ENCODE assay signal across 8 cellular contexts in genomic region chr6:143450453-143451362, GRCh38. TPM values are rescaled to one million over a fixed set of nuclear protein-coding genes. Genes with fewer than 3 reads are reported as not detected.
DNase-seq lines count a peak whose midpoint lies in the region; ATAC-seq, FAIRE-seq and TF ChIP-seq lines count a peak whose summit lies in the region.

Gene ADAT2 (minus strand): TSS chr6:143450695. CDS start chr6:143450658, 37 bp downstream.
Gene PEX3 (plus strand): TSS chr6:143450805. CDS start chr6:143451043, 238 bp downstream.

- peak within 1 kb of the TSS; percentile 92 for H2AFZ ChIP-seq in keratinocyte (ENCODE audit: control insufficient read depth, low read length)

- DNase-seq in Ammon's horn (ENCODE audit: low spot score) (peak; percentile 94), NCI-H460 (ENCODE audit: extremely low read depth, low read depth) (peak; percentile 82), cerebellar nuclear complex (lab: John Stamatoyannopoulos, UW) (peak; percentile 10 to 48), keratinocyte (ENCODE audit: low read depth, low spot score) (peak; percentile 44)
- peak; percentile 89 for DNase-seq in activated CD4-positive, CD25-positive, alpha-beta regulatory T cell treated with anti-CD3 and anti-CD28 coated beads, Interleukin-2, amount 50 U/mL, for 72 hours
- DNase-seq in stimulated activated CD4-positive, alpha-beta T cell treated with anti-CD3 and anti-CD28 coated beads, Interleukin-12 subunit alpha, Interleukin-12 subunit beta, amount 100 ng/mL, for 48 hours (ENCODE audit: low read depth in 2 of 3, low spot score in 1 of 3) = peak; percentile 90 to 94 (median 92)

- no peaks in the 10 kb centered on the region for H4K20me1 ChIP-seq in keratinocyte (ENCODE audit: control insufficient read depth, extremely low read depth, insufficient read depth, low read length)

- H3K9ac ChIP-seq in keratinocyte (ENCODE audit: control insufficient read depth, extremely low read depth, insufficient read depth, low read length) = peak within 1 kb of the TSS; percentile 92

- H3K79me2 ChIP-seq in keratinocyte (ENCODE audit: control insufficient read depth, insufficient read depth, low read length) = peaks cover 53% of the 10 kb centered on the region

- H3K9me1 ChIP-seq in keratinocyte (ENCODE audit: control insufficient read depth, extremely low read depth, insufficient read depth, low read length) = no peaks in the 10 kb centered on the region

- TF ChIP-seq POLR2A in GM19193 (IDR thresholded peaks at IDR 0.05; ENCODE audit: extremely low read depth, insufficient read depth, insufficient read length) = peak; percentile 85

- H3K27ac ChIP-seq in keratinocyte (ENCODE audit: control insufficient read depth, insufficient read depth, low read length) = peak within 1 kb of the TSS; percentile 89

- FAIRE-seq in keratinocyte (lab: Jason Lieb, UNC) = peak; percentile 84

- peak within 1 kb of the TSS; percentile 86 for H3K4me2 ChIP-seq in keratinocyte (ENCODE audit: control insufficient read depth, extremely low read depth, insufficient read depth, low read depth, low read length)

- H3K27me3 ChIP-seq in keratinocyte (ENCODE audit: control insufficient read depth, extremely low read depth, insufficient read depth, low read length) = no peaks in the 10 kb centered on the region

- dilution Hi-C loops in keratinocyte (cut with MboI; ENCODE audit: extremely low pct_ligation_motif_present, low sequenced_read_pairs) = no loop called here

- ATAC-seq in HG03432 (IDR thresholded peaks at IDR 0.05; ENCODE audit: unreplicated experiment) = peak; percentile 99

- H3K9me3 ChIP-seq in keratinocyte (ENCODE audit: control insufficient read depth, low read depth, low read length) = no peaks in the 10 kb centered on the region

- peak within 1 kb of the TSS; percentile 81 to 96 (median 88) for H3K4me3 ChIP-seq in keratinocyte (ENCODE audit: control insufficient read depth in 2 of 3, extremely low read depth in 1 of 3, insufficient read depth in 2 of 3, low read depth in 1 of 3, low read length in 3 of 3)

- H3K4me1 ChIP-seq in keratinocyte (ENCODE audit: control insufficient read depth, extremely low read depth, insufficient read depth, low read length) = peaks cover 10% of the 10 kb centered on the region

- no peaks in the 10 kb centered on the region for H3K36me3 ChIP-seq in keratinocyte (ENCODE audit: control insufficient read depth in 2 of 2, extremely low read depth in 1 of 2, insufficient read depth in 2 of 2, low read length in 2 of 2)

- TF ChIP-seq CTCF in keratinocyte (optimal IDR thresholded peaks at IDR 0.05 in 1 of 3, IDR thresholded peaks at IDR 0.05 in 1 of 3, conservative IDR thresholded peaks at IDR 0.05 in 1 of 3; ENCODE audit: extremely low read depth in 1 of 3, insufficient read depth in 2 of 3, low read length in 3 of 3) = no peak

RNA-seq across cellular contexts. Expression of gene ADAT2, which starts in this region (rescaled TPM):
- total RNA-seq in NCI-H460 (2014; rRNA removed; shearing (Covaris generic)) = 7.7 and 10.4 TPM in 2 replicates
- 21.5 and 33.3 TPM in 2 replicates for polyA plus RNA-seq in NCI-H460 (2014; cell fraction: nucleus; rRNA removed)
- 8.0 to 23.1 TPM (median 14.8 TPM) in 3 replicates for polyA plus RNA-seq in keratinocyte
- 9.1 TPM for polyA plus RNA-seq in keratinocyte (2011; ENCODE audit: low read depth)
- polyA plus RNA-seq in keratinocyte (2011; cell fraction: cytosol; rRNA removed) = 2.6 and 5.1 TPM in 2 replicates
- polyA plus RNA-seq in keratinocyte (2011; cell fraction: nucleus; rRNA removed) = 52.9 and 62.6 TPM in 2 replicates
- 6.7 and 9.4 TPM in 2 replicates for polyA plus RNA-seq in keratinocyte (2012; ENCODE audit: low replicate concordance)
- polyA minus RNA-seq in keratinocyte = 0.85 to 11.7 TPM (median 7.6 TPM) in 3 replicates
- 5.2 TPM for polyA minus RNA-seq in keratinocyte (2011; cell fraction: cytosol; rRNA and poly(A)+ RNA removed)
- polyA minus RNA-seq in keratinocyte (2011; cell fraction: nucleus; rRNA and poly(A)+ RNA removed) = 8.8 and 16.8 TPM in 2 replicates

RNA-seq across cellular contexts. Expression of gene PEX3, which starts in this region (rescaled TPM):
- total RNA-seq in NCI-H460 (2014; rRNA removed; shearing (Covaris generic)) = 16.9 and 17.9 TPM in 2 replicates
- 13.5 and 15.6 TPM in 2 replicates for polyA plus RNA-seq in NCI-H460 (2014; cell fraction: nucleus; rRNA removed)
- 29.4 to 68.1 TPM (median 67.4 TPM) in 3 replicates for polyA plus RNA-seq in keratinocyte
- polyA plus RNA-seq in keratinocyte (2011; ENCODE audit: low read depth) = 23.7 TPM
- 21.1 and 41.2 TPM in 2 replicates for polyA plus RNA-seq in keratinocyte (2011; cell fraction: cytosol; rRNA removed)
- 53.1 and 55.4 TPM in 2 replicates for polyA plus RNA-seq in keratinocyte (2011; cell fraction: nucleus; rRNA removed)
- polyA plus RNA-seq in keratinocyte (2012; ENCODE audit: low replicate concordance) = 23.5 and 25.5 TPM in 2 replicates
- 13.8 to 33.1 TPM (median 22.5 TPM) in 3 replicates for polyA minus RNA-seq in keratinocyte
- polyA minus RNA-seq in keratinocyte (2011; cell fraction: cytosol; rRNA and poly(A)+ RNA removed) = 46.0 TPM
- polyA minus RNA-seq in keratinocyte (2011; cell fraction: nucleus; rRNA and poly(A)+ RNA removed) = 33.9 and 55.9 TPM in 2 replicates

Comparison
In these comparisons a context has a peak if more than half of its experiments do, and no peak if none do; other contexts are left out.
1. Peak in every context shown above with its lines: DNase-seq, ATAC-seq, H3K4me3 ChIP-seq and H3K27ac ChIP-seq.
2. DNase-seq: peak in every context shown above with its lines; median percentile 94 in Ammon's horn; 92 in stimulated activated CD4-positive, alpha-beta T cell treated with anti-CD3 and anti-CD28 coated beads, Interleukin-12 subunit alpha, Interleukin-12 subunit beta, amount 100 ng/mL, for 48 hours; 89 in activated CD4-positive, CD25-positive, alpha-beta regulatory T cell treated with anti-CD3 and anti-CD28 coated beads, Interleukin-2, amount 50 U/mL, for 72 hours; 82 in NCI-H460; 44 in keratinocyte; 29 in cerebellar nuclear complex.